Comparison of ENCODE assay signal across 19 cellular contexts in genomic region chr2:232741972-232742371, GRCh38. TPM values are rescaled to one million over a fixed set of nuclear protein-coding genes. Genes with fewer than 3 reads are reported as not detected.
DNase-seq lines count a peak whose midpoint lies in the region; ATAC-seq and TF ChIP-seq lines count a peak whose summit lies in the region.
"Had no signal": no experiment of that assay in that cellular context is flagged by ENCODE, and none has a peak within 500 bp of the region (broad histone marks: within the 10 kb centered on the region; RNA-seq: fewer than 3 reads in every experiment).

No MANE protein-coding gene starts in this region.

- no peak overlapping the region for H3K9ac ChIP-seq in mesendoderm (ENCODE audit: low read length)

- no peak overlapping the region for H2BK5ac ChIP-seq in mesendoderm (ENCODE audit: low read length)

- H3K27ac ChIP-seq in VCaP = peak overlapping the region; percentile 91
- H3K27ac ChIP-seq in mesendoderm (ENCODE audit: low read depth, low read length) = no peak overlapping the region

- H4K5ac ChIP-seq in mesendoderm (ENCODE audit: low read length) = no peak overlapping the region

- H2AK5ac ChIP-seq in mesendoderm (ENCODE audit: low read length) = no peak overlapping the region

- no CpG with 5 or more reads among the region's 3 CpGs for WGBS in mesendoderm (ENCODE audit: extremely low coverage, insufficient coverage, low lambda C conversion rate)

- H3K36me3 ChIP-seq in mesendoderm (ENCODE audit: control insufficient read depth, insufficient read depth, low read length) = peaks cover 1% of the 10 kb centered on the region

- H3K4me3 ChIP-seq in mesendoderm (ENCODE audit: low read length) = no peak overlapping the region

- H3K4me2 ChIP-seq in mesendoderm (ENCODE audit: low read length) = no peak overlapping the region

- intact Hi-C loops in activated CD4-positive, alpha-beta T cell treated with anti-CD3 and anti-CD28 coated beads, Interleukin-2, amount 10 ng/mL, durations not matched to agents 24 days and 14 days (cut with micrococcal nuclease) = no loop called here

- H3K18ac ChIP-seq in mesendoderm (ENCODE audit: low read length) = no peak overlapping the region

- no peaks in the 10 kb centered on the region for H3K36me3 Mint-ChIP-seq in endothelial cell (ENCODE audit: low read depth, unreplicated experiment)
- H3K36me3 Mint-ChIP-seq in progenitor cell of endocrine pancreas (ENCODE audit: insufficient read depth) = peaks cover 16% of the 10 kb centered on the region
- H3K36me3 Mint-ChIP-seq in activated CD4-positive, alpha-beta T cell treated with anti-CD3 and anti-CD28 coated beads, Interleukin-2, amount 10 ng/mL, durations not matched to agents 24 days and 14 days (ENCODE audit: low read depth) = peaks cover 32% of the 10 kb centered on the region

- H3K23ac ChIP-seq in mesendoderm (ENCODE audit: low read length) = no peak overlapping the region

- H3K56ac ChIP-seq in mesendoderm (ENCODE audit: low read length) = no peak overlapping the region

- H3K79me1 ChIP-seq in mesendoderm (ENCODE audit: low read length) = peaks cover 6% of the 10 kb centered on the region

- H3K79me2 ChIP-seq in mesendoderm (ENCODE audit: control insufficient read depth, insufficient read depth, low read length) = no peaks in the 10 kb centered on the region

- peaks cover 11% of the 10 kb centered on the region for H3K4me1 Mint-ChIP-seq in endothelial cell (ENCODE audit: unreplicated experiment)
- H3K4me1 Mint-ChIP-seq in progenitor cell of endocrine pancreas (ENCODE audit: low read depth) = peaks cover 24% of the 10 kb centered on the region
- peaks cover 12% of the 10 kb centered on the region for H3K4me1 Mint-ChIP-seq in activated CD4-positive, alpha-beta T cell treated with anti-CD3 and anti-CD28 coated beads, Interleukin-2, amount 10 ng/mL, durations not matched to agents 24 days and 14 days

- H3K4me3 Mint-ChIP-seq in endothelial cell (ENCODE audit: unreplicated experiment) = no peak overlapping the region
- no peak overlapping the region for H3K4me3 Mint-ChIP-seq in progenitor cell of endocrine pancreas (ENCODE audit: low read depth)
- no peak overlapping the region for H3K4me3 Mint-ChIP-seq in activated CD4-positive, alpha-beta T cell treated with anti-CD3 and anti-CD28 coated beads, Interleukin-2, amount 10 ng/mL, durations not matched to agents 24 days and 14 days
- H3K4me3 Mint-ChIP-seq: CD4-positive, CD25-positive, alpha-beta regulatory T cell; CD8-positive, alpha-beta T cell had no signal

- ATAC-seq in GM21576 (IDR thresholded peaks at IDR 0.05; ENCODE audit: unreplicated experiment) = no peak
- ATAC-seq: CD8-positive, alpha-beta T cell had no signal

- no peak overlapping the region for H4K8ac ChIP-seq in mesendoderm (ENCODE audit: low read depth, low read length)

- H3K27me3 Mint-ChIP-seq in endothelial cell (ENCODE audit: unreplicated experiment) (peaks cover 4% of the 10 kb centered on the region), progenitor cell of endocrine pancreas (no peaks in the 10 kb centered on the region)
- no peaks in the 10 kb centered on the region for H3K27me3 Mint-ChIP-seq in activated CD4-positive, alpha-beta T cell treated with anti-CD3 and anti-CD28 coated beads, Interleukin-2, amount 10 ng/mL, durations not matched to agents 24 days and 14 days
- H3K27me3 Mint-ChIP-seq: CD4-positive, CD25-positive, alpha-beta regulatory T cell had no signal

- DNase-seq in endothelial cell (ENCODE audit: low spot score) = no peak
- DNase-seq in mesendoderm = peak; percentile 33
- DNase-seq in progenitor cell of endocrine pancreas (ENCODE audit: low spot score, unreplicated experiment) = no peak
- no peak for DNase-seq in activated CD4-positive, alpha-beta T cell treated with anti-CD3 and anti-CD28 coated beads for 1 hour
- DNase-seq in NCI-H2029 treated with DMSO at 0.1 percent for 48 hours (lab: John Stamatoyannopoulos, UW) = no peak
- no peak for DNase-seq in activated CD4-positive, alpha-beta T cell treated with anti-CD3 and anti-CD28 coated beads, Interleukin-2, amount 10 ng/mL, durations not matched to agents 24 days and 14 days
- DNase-seq: C1 segment of cervical spinal cord; Caco-2; CD4-positive, CD25-positive, alpha-beta regulatory T cell; CD8-positive, alpha-beta T cell; DMS153; DND-41; GOT3; HCEC 1CT had no signal

- no peak for TF ChIP-seq CTCF in VCaP (conservative IDR thresholded peaks at IDR 0.05)
- no peak for TF ChIP-seq CTCF in endothelial cell (IDR thresholded peaks at IDR 0.05; ENCODE audit: unreplicated experiment)
- no peak for TF ChIP-seq CTCF in progenitor cell of endocrine pancreas (IDR thresholded peaks at IDR 0.05; ENCODE audit: unreplicated experiment)

- H3K27me3 ChIP-seq in mesendoderm (ENCODE audit: insufficient read depth, low read length, poor library complexity) = no peaks in the 10 kb centered on the region

- no peak overlapping the region for H2BK120ac ChIP-seq in mesendoderm (ENCODE audit: low read depth, low read length)

- H3K4me1 ChIP-seq in mesendoderm (ENCODE audit: control insufficient read depth, low read depth, low read length) = peaks cover 2% of the 10 kb centered on the region

- H3K4ac ChIP-seq in mesendoderm (ENCODE audit: low read depth, low read length) = no peak overlapping the region

- H3K27ac Mint-ChIP-seq in endothelial cell (ENCODE audit: unreplicated experiment) (peak overlapping the region; percentile 28), progenitor cell of endocrine pancreas (peak overlapping the region; percentile 17)
- no peak overlapping the region for H3K27ac Mint-ChIP-seq in activated CD4-positive, alpha-beta T cell treated with anti-CD3 and anti-CD28 coated beads, Interleukin-2, amount 10 ng/mL, durations not matched to agents 24 days and 14 days

- H3K9me3 Mint-ChIP-seq in endothelial cell (ENCODE audit: unreplicated experiment) (no peaks in the 10 kb centered on the region), progenitor cell of endocrine pancreas (ENCODE audit: low read depth) (no peaks in the 10 kb centered on the region)
- H3K9me3 Mint-ChIP-seq in activated CD4-positive, alpha-beta T cell treated with anti-CD3 and anti-CD28 coated beads, Interleukin-2, amount 10 ng/mL, durations not matched to agents 24 days and 14 days = peaks cover 4% of the 10 kb centered on the region
- H3K9me3 Mint-ChIP-seq: CD4-positive, CD25-positive, alpha-beta regulatory T cell; CD8-positive, alpha-beta T cell had no signal

- H2BK15ac ChIP-seq in mesendoderm (replicated peaks; ENCODE audit: low read depth) = no peak overlapping the region

RNA-seq across cellular contexts. Expression of gene KCNJ13, which starts 34.4 kb away (rescaled TPM):
- total RNA-seq in endothelial cell (ENCODE audit: unreplicated experiment) (not detected), progenitor cell of endocrine pancreas (0.89 and 1.0 TPM in 2 replicates)
- 0.01 TPM for polyA plus RNA-seq in mesendoderm (2013, experiment 1 of 2)
- polyA plus RNA-seq in mesendoderm (2013, experiment 2 of 2) = not detected
- not detected in 2 replicates for total RNA-seq in activated CD4-positive, alpha-beta T cell treated with anti-CD3 and anti-CD28 coated beads, Interleukin-2, amount 10 ng/mL, durations not matched to agents 24 days and 14 days
- total RNA-seq: A172; A673; CD4-positive, CD25-positive, alpha-beta regulatory T cell; CD8-positive, alpha-beta T cell had no signal
- polyA plus RNA-seq: BJ had no signal

RNA-seq across cellular contexts. Expression of gene GIGYF2, which starts 44.8 kb away (rescaled TPM):
- total RNA-seq in endothelial cell (ENCODE audit: unreplicated experiment) (61.1 TPM), progenitor cell of endocrine pancreas (72.3 and 74.1 TPM in 2 replicates)
- 29.4 TPM for polyA plus RNA-seq in mesendoderm (2013, experiment 1 of 2)
- polyA plus RNA-seq in mesendoderm (2013, experiment 2 of 2) = 30.9 TPM
- 71.9 and 72.0 TPM in 2 replicates for total RNA-seq in activated CD4-positive, alpha-beta T cell treated with anti-CD3 and anti-CD28 coated beads, Interleukin-2, amount 10 ng/mL, durations not matched to agents 24 days and 14 days
